Comparison of ENCODE assay signal across 20 cellular contexts in the genomic region with DNA sequence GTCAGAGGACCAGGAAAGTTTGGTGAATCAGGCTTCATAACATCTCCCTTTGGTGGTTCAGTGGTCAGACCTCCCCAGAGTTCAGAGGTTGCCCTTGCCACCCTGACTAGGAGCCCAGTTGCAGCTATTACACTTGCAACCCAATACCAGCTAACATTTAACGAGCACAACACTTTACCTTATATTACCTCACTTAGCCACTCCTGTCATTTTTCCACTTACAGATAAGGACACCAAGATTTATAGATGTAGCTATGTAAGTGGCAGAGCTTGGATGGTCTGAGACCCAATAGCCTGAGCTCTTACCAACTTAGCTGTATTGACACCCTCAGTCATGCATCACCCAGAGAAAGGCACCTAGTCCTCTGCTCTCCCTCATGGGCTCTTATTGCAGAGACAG.
"Had no signal": no experiment of that assay in that cellular context is flagged by ENCODE, and none has a peak within 500 bp of the region (broad histone marks: within the 10 kb centered on the region; RNA-seq: fewer than 3 reads in every experiment).

No MANE protein-coding gene starts in this region.

- H3K4me3 ChIP-seq: SJSA1, SK-N-MC had no signal

- H3K9me3 ChIP-seq: SJSA1 had no signal

- H3K36me3 ChIP-seq: SJSA1 had no signal

- H3K27me3 ChIP-seq: SJSA1 had no signal

- DNase-seq: KBM-7, NCI-H1092, NCI-H1105 treated with DMSO at 0.1 percent for 48 hours, NCI-H1436 treated with DMSO at 0.1 percent for 48 hours, NCI-H1694, NCI-H1930, NCI-H2081, NCI-H2107, NCI-H2171 treated with DMSO at 0.1 percent for 48 hours, NCI-H345, NCI-H446 treated with DMSO at 0.1 percent for 48 hours, NCI-H524 treated with DMSO at 0.1 percent for 48 hours, NCI-H69, NCI-H774, Right ventricle myocardium superior, RPMI8226, SIG-M5, T-helper 2 cell had no signal

- H3K4me1 ChIP-seq: SJSA1 had no signal

- H3K27ac ChIP-seq: SJSA1, SK-N-MC had no signal
